Comparison of ENCODE assay signal across 13 cellular contexts in the genomic region with DNA sequence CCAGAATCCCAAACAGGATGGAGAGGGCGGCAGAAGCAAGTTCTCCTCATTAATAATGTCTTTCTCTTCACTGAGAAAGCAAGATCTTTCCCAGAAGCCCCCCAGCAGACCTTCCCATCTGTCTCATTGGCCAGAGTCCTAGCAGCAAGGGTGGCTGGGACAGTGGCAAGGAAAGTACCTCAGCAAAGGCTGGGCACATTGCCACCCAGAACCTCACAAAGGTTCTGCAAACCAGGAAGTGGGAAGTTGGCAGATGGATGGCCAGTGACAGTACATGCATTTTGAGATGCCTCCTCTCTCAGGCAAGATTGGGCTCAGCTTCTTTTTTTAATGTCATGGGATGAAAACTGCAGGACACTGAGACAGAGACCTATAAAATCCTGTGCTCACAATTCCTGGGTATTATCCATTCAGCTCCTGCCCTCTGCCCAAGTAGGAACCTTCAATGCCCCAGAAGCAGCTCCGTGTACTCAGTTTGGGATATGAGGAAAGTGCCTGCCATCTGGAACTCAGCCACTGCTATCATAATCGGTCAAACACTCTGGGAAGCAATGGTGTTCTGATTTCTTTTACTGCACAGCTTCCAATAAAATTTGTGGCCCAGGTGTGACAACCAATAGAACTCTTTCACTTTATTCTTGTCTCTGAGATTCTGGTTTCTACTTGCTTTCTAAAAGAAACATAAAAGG. TPM values are rescaled to one million over a fixed set of nuclear protein-coding genes. Genes with fewer than 3 reads are reported as not detected.
DNase-seq lines count a peak whose midpoint lies in the region; ATAC-seq and TF ChIP-seq lines count a peak whose summit lies in the region.
"Had no signal": no experiment of that assay in that cellular context is flagged by ENCODE, and none has a peak within 500 bp of the region (broad histone marks: within the 10 kb centered on the region; RNA-seq: fewer than 3 reads in every experiment).

No MANE protein-coding gene starts in this region.

- dilution Hi-C loops in IMR-90 (cut with HindIII; ENCODE audit: low sequenced_read_pairs, unreplicated experiment), result no loop called here

- H2AK5ac ChIP-seq in IMR-90 (ENCODE audit: low read depth, low read length), result peak overlapping the region; percentile 7; the same call in 1 of the 2 replicates

- H3K4me1 ChIP-seq in ACC112 (ENCODE audit: control insufficient read depth, insufficient read depth, low read length, unreplicated experiment), result peaks cover 34% of the 10 kb centered on the region
- peaks cover 11% of the 10 kb centered on the region for H3K4me1 ChIP-seq in IMR-90 (ENCODE audit: control insufficient read depth, insufficient read depth, low read length)

- no peaks in the 10 kb centered on the region for H3K79me1 ChIP-seq in IMR-90 (ENCODE audit: low read depth in 1 of 2, low read length in 2 of 2)

- H3K18ac ChIP-seq in IMR-90 (ENCODE audit: low read depth, low read length), result no peak overlapping the region

- ATAC-seq in IMR-90 (ENCODE audit: low read depth) (no peak), SK-N-SH treated with all-trans-retinoic acid at 6 μM for 48 hours (peak; percentile 47), GM21737 (IDR thresholded peaks at IDR 0.05; ENCODE audit: unreplicated experiment) (no peak), HG02840 (IDR thresholded peaks at IDR 0.05; ENCODE audit: low FRiP score, unreplicated experiment) (no peak), HG03442 (IDR thresholded peaks at IDR 0.05; ENCODE audit: unreplicated experiment) (no peak)

- H4K8ac ChIP-seq in IMR-90 (ENCODE audit: low read depth in 2 of 2, low read length in 2 of 2), result no peak overlapping the region

- BruUV-seq in IMR-90 (replicated peaks; lab: Mats Ljungman, UMichigan), result no TSS peak

- CTCF ChIA-PET in IMR-90 (lab: Yijun Ruan, JAX) (interaction anchor here (0.5 kb wide), 1 partner anchor 609 kb away, joined by 3 read pairs; no protein-coding TSS in a partner anchor), HEK293T (lab: Yijun Ruan, JAX) (no interaction called here)

- H2BK20ac ChIP-seq in IMR-90 (ENCODE audit: low read depth, low read length), result peak overlapping the region; percentile 16; the same call in 1 of the 2 replicates

- H3K4ac ChIP-seq in IMR-90 (ENCODE audit: low read depth, low read length), result no peak overlapping the region

- H4K5ac ChIP-seq in IMR-90 (ENCODE audit: low read depth, low read length), result no peak overlapping the region

- no peak overlapping the region for H3K23ac ChIP-seq in IMR-90 (ENCODE audit: low read depth, low read length)

- H3K4me2 ChIP-seq in IMR-90 (ENCODE audit: low read depth, low read length), result no peak overlapping the region

- peak overlapping the region; percentile 30; the same call in 1 of the 2 replicates for H3K4me3 ChIP-seq in ACC112 (ENCODE audit: low read depth, low read length)
- no peak overlapping the region for H3K4me3 ChIP-seq in IMR-90 (ENCODE audit: insufficient read depth, low read depth, low read length)
- no peak overlapping the region for H3K4me3 ChIP-seq in fibroblast of pulmonary artery (replicated peaks; ENCODE audit: low read depth, low read length)

- H2AK9ac ChIP-seq in IMR-90 (replicated peaks; ENCODE audit: low read depth, low read length, poor library complexity), result no peak overlapping the region

- H4K91ac ChIP-seq in IMR-90 (ENCODE audit: insufficient read depth, low read depth, low read length), result peak overlapping the region; percentile 46; the same call in 1 of the 2 replicates

- H4K20me1 ChIP-seq in IMR-90 (ENCODE audit: insufficient read depth, low read length), result no peaks in the 10 kb centered on the region

- no peak overlapping the region for H2BK5ac ChIP-seq in IMR-90 (ENCODE audit: low read depth, low read length, poor library complexity, severe bottlenecking)

- TF ChIP-seq RAD21 in IMR-90 (IDR thresholded peaks at IDR 0.05; ENCODE audit: low read length), result no peak

- H3K9me3 ChIP-seq in IMR-90 (ENCODE audit: control insufficient read depth, insufficient read depth, low read length), result no peaks in the 10 kb centered on the region

- no peaks in the 10 kb centered on the region for H3K36me3 ChIP-seq in ACC112 (ENCODE audit: insufficient read depth, low read length)
- no peaks in the 10 kb centered on the region for H3K36me3 ChIP-seq in IMR-90 (ENCODE audit: control insufficient read depth, insufficient read depth, low read length)

- H3K27ac ChIP-seq in ACC112 (ENCODE audit: low read depth, low read length), result peak overlapping the region; percentile 97
- H3K27ac ChIP-seq in IMR-90 (ENCODE audit: insufficient read depth, low read length), result no peak overlapping the region

- in situ Hi-C loops in IMR-90 (cut with MboI; ENCODE audit: low sequenced_read_pairs), result loop anchor here (25.0 kb wide), 1 partner anchor 602 kb away; no protein-coding TSS in a partner anchor

- no peaks in the 10 kb centered on the region for H3K27me3 ChIP-seq in ACC112 (ENCODE audit: insufficient read depth, low read length)
- H3K27me3 ChIP-seq in IMR-90 (ENCODE audit: control insufficient read depth, insufficient read depth, low read length), result no peaks in the 10 kb centered on the region

- H2BK15ac ChIP-seq in IMR-90 (ENCODE audit: low read depth, low read length), result peak overlapping the region; percentile 23; the same call in 1 of the 3 replicates

- peak overlapping the region; percentile 72 for H2AFZ ChIP-seq in ACC112 (ENCODE audit: low read length, unreplicated experiment)
- H2AFZ ChIP-seq in IMR-90 (replicated peaks; ENCODE audit: low read length, poor library complexity), result no peak overlapping the region

- POLR2A ChIA-PET in IMR-90 (lab: Charles Lee; ENCODE audit: unreplicated experiment) (no interaction called here), HEK293T (lab: Yijun Ruan, JAX) (no interaction called here)

- no peak for TF ChIP-seq POLR2A in IMR-90 (IDR thresholded peaks at IDR 0.05; ENCODE audit: low read depth, low read length)

- DNase-seq in IMR-90 (no peak), fibroblast of pulmonary artery (ENCODE audit: low read depth) (peak; percentile 14), HEK293T (ENCODE audit: extremely low spot score) (no peak)
- DNase-seq: activated CD4-positive, CD25-positive, alpha-beta regulatory T cell treated with anti-CD3 and anti-CD28 coated beads, Interleukin-2, amount 50 U/mL, for 72 hours; Kasumi-1; NCI-H187; posterior cingulate gyrus; T-helper 2 cell had no signal

- no peak overlapping the region for H3K14ac ChIP-seq in IMR-90 (replicated peaks; ENCODE audit: low read depth, low read length)

- H3K9me1 ChIP-seq in IMR-90 (ENCODE audit: insufficient read depth, low read length), result peaks cover 13% of the 10 kb centered on the region

- intact Hi-C loops in IMR-90 (cut with micrococcal nuclease), result no loop called here

- no peak overlapping the region for H3K56ac ChIP-seq in IMR-90 (ENCODE audit: extremely low read depth, insufficient read depth, low read length)

- no peak overlapping the region for H2BK120ac ChIP-seq in IMR-90 (ENCODE audit: low read depth, low read length)

- H3K9ac ChIP-seq in IMR-90 (ENCODE audit: low read depth, low read length), result no peak overlapping the region

- TF ChIP-seq CTCF in IMR-90 (conservative IDR thresholded peaks at IDR 0.05; ENCODE audit: low read depth, low read length) (no peak), fibroblast of pulmonary artery (IDR thresholded peaks at IDR 0.05; ENCODE audit: low read length, missing control alignments) (no peak)

- WGBS in IMR-90 (ENCODE audit: extremely low coverage in 2 of 2, insufficient read length in 1 of 2), 2 experiments, result no CpG with 5 or more reads among the region's 3 CpGs

- no peaks in the 10 kb centered on the region for H3K79me2 ChIP-seq in ACC112 (ENCODE audit: control insufficient read depth, insufficient read depth, low read length, unreplicated experiment)

TF ChIP-seq in IMR-90, 13 proteins besides CTCF, POLR2A, EP300 and RAD21 (continues in another document):
- TF ChIP-seq NFE2L2 (IDR thresholded peaks at IDR 0.05; ENCODE audit: low read depth, low read length) (no peak), MAZ (IDR thresholded peaks at IDR 0.05; ENCODE audit: borderline replicate concordance, low read depth, low read length) (no peak), RFX5 (IDR thresholded peaks at IDR 0.05; ENCODE audit: low read depth, low read length) (no peak), CEBPB (IDR thresholded peaks at IDR 0.05; ENCODE audit: low read depth, low read length) (no peak)

TF ChIP-seq in HEK293T, 16 proteins besides CTCF, POLR2A, EP300 and RAD21:
- TF ChIP-seq ZNF384 (IDR thresholded peaks at IDR 0.05) (no peak), L3MBTL2 (conservative IDR thresholded peaks at IDR 0.05) (no peak), SUZ12 (IDR thresholded peaks at IDR 0.05) (no peak), ARNT (IDR thresholded peaks at IDR 0.05) (no peak), LEF1 (IDR thresholded peaks at IDR 0.05; ENCODE audit: borderline replicate concordance) (no peak), BHLHE40 (IDR thresholded peaks at IDR 0.05; ENCODE audit: borderline replicate concordance) (no peak), FOXK2 (IDR thresholded peaks at IDR 0.05) (no peak), TARDBP (IDR thresholded peaks at IDR 0.05) (no peak), FOXM1 (IDR thresholded peaks at IDR 0.05; ENCODE audit: borderline replicate concordance) (no peak), NFRKB (IDR thresholded peaks at IDR 0.05) (no peak), HDGF (IDR thresholded peaks at IDR 0.05; ENCODE audit: borderline replicate concordance) (no peak)
- TF ChIP-seq, protein P1, sequence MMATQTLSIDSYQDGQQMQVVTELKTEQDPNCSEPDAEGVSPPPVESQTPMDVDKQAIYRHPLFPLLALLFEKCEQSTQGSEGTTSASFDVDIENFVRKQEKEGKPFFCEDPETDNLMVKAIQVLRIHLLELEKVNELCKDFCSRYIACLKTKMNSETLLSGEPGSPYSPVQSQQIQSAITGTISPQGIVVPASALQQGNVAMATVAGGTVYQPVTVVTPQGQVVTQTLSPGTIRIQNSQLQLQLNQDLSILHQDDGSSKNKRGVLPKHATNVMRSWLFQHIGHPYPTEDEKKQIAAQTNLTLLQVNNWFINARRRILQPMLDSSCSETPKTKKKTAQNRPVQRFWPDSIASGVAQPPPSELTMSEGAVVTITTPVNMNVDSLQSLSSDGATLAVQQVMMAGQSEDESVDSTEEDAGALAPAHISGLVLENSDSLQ (IDR thresholded peaks at IDR 0.05), result no peak

RNA-seq across cellular contexts. Expression of gene DPH3, which starts 25.5 kb away (rescaled TPM):
- total RNA-seq in IMR-90 (2012; rRNA removed), result 32.1 and 34.4 TPM in 2 replicates
- polyA plus RNA-seq in IMR-90 (2012; rRNA removed), result 11.4 and 12.9 TPM in 2 replicates
- polyA plus RNA-seq in IMR-90 (2012; cell fraction: cytosol; rRNA removed), result 3.8 and 5.9 TPM in 2 replicates
- 0.71 and 4.2 TPM in 2 replicates for polyA plus RNA-seq in IMR-90 (2012; cell fraction: nucleus; rRNA removed; ENCODE audit: low replicate concordance)

RNA-seq across cellular contexts. Expression of gene OXNAD1, which starts 25.8 kb away (rescaled TPM):
- 11.1 and 11.3 TPM in 2 replicates for total RNA-seq in IMR-90 (2012; rRNA removed)
- 5.0 and 6.2 TPM in 2 replicates for polyA plus RNA-seq in IMR-90 (2012; rRNA removed)
- 2.7 and 3.5 TPM in 2 replicates for polyA plus RNA-seq in IMR-90 (2012; cell fraction: cytosol; rRNA removed)
- polyA plus RNA-seq in IMR-90 (2012; cell fraction: nucleus; rRNA removed; ENCODE audit: low replicate concordance), result 2.0 and 4.6 TPM in 2 replicates
